ENCODE assay signal across 15 cellular contexts in the genomic region with DNA sequence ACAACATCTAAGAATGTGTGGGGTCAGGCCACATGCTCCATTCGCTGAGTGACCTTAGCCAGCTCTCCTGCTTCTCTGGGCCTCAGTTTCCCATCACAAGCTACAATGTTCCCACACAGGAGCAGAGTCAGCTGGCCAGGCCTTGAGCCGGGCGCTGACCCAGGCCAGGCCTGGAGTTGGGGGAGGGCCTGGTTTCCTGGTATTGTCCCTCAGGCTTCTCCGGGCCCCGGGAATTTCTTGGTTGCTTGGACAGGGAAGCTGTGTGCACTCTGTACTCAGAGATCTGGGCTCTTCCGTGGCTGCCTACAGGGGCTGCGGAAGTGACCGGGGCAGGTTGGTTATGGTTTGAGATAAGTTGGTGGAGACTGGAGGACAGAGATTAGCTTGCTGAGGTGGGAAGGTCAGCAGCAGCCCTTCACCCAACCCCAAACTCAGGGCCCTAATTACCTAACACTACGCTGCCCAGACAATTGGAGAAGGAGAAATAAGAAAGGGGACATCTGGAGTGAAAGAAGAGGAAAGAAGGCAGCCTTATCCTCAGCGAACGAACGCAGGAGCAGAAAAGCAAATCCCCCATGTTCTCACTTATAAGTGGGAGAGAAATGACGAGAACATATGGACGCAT. TPM values are rescaled to one million over a fixed set of nuclear protein-coding genes. Genes with fewer than 3 reads are reported as not detected.
A peak's percentile ranks its signal among the peaks of the same experiment; 100 is the strongest.
DNase-seq lines count a peak whose midpoint lies in the region; ATAC-seq and TF ChIP-seq lines count a peak whose summit lies in the region.
"Had no signal": no experiment of that assay in that cellular context is flagged by ENCODE, and none has a peak within 500 bp of the region (broad histone marks: within the 10 kb centered on the region; RNA-seq: fewer than 3 reads in every experiment).

No MANE protein-coding gene starts in this region.

- no peak for ATAC-seq in GM19455 (IDR thresholded peaks at IDR 0.05; ENCODE audit: unreplicated experiment)

- H3K36me3 ChIP-seq in vagina, result no peaks in the 10 kb centered on the region

- TF ChIP-seq CTCF in glutamatergic neuron (IDR thresholded peaks at IDR 0.05; ENCODE audit: partially characterized antibody, unreplicated experiment) (no peak), nephron (IDR thresholded peaks at IDR 0.05; ENCODE audit: unreplicated experiment in 3 of 3) (no peak), vagina (IDR thresholded peaks at IDR 0.05) (no peak)

- H3K9me3 Mint-ChIP-seq in glutamatergic neuron (ENCODE audit: unreplicated experiment) (peaks cover 4% of the 10 kb centered on the region), nephron (no peaks in the 10 kb centered on the region)

- intact Hi-C loops in vagina (cut with DNase I) (no loop called here), posterior vena cava (cut with DNase I) (no loop called here)

- H3K27me3 ChIP-seq in vagina, result no peaks in the 10 kb centered on the region

- H3K27ac Mint-ChIP-seq in glutamatergic neuron (ENCODE audit: unreplicated experiment), result peak overlapping the region; percentile 5
- H3K27ac Mint-ChIP-seq in nephron, result peak overlapping the region; percentile 74 to 82 (median 79)

- H3K27ac ChIP-seq in adipose tissue (ENCODE audit: low read depth, low read length) (peak overlapping the region; percentile 49), vagina (peak overlapping the region; percentile 72)
- H3K27ac ChIP-seq: HL-60 had no signal

- no peaks in the 10 kb centered on the region for H3K9me3 ChIP-seq in vagina
- H3K9me3 ChIP-seq: prostate gland had no signal

- H3K4me1 Mint-ChIP-seq in glutamatergic neuron (ENCODE audit: low read depth, unreplicated experiment) (peaks cover 6% of the 10 kb centered on the region), nephron (peaks cover 24% of the 10 kb centered on the region)

- WGBS in adipose tissue, 3 donors, result 67 to 72% (median 71%) methylated on average over 14 of the region's 14 CpGs

- H3K4me3 ChIP-seq in vagina, result peak overlapping the region in 1 of 2 donors; percentile 9
- H3K4me3 ChIP-seq: prostate gland had no signal

- no peak for TF ChIP-seq POLR2A in vagina (IDR thresholded peaks at IDR 0.05)

- H3K27me3 Mint-ChIP-seq in glutamatergic neuron (ENCODE audit: unreplicated experiment) (peaks cover 6% of the 10 kb centered on the region), nephron (ENCODE audit: low read depth) (peaks cover 7% of the 10 kb centered on the region)

- H3K4me1 ChIP-seq in vagina, result peaks cover 50% of the 10 kb centered on the region

- no peak for DNase-seq in glutamatergic neuron
- DNase-seq in vagina (ENCODE audit: extremely low spot score in 2 of 2), result no peak
- DNase-seq in COLO668 (lab: John Stamatoyannopoulos, UW; ENCODE audit: unreplicated experiment), result no peak
- no peak for DNase-seq in posterior vena cava (ENCODE audit: low spot score)
- DNase-seq: activated CD4-positive, alpha-beta T cell treated with anti-CD3 and anti-CD28 coated beads, Interleukin-2, amount 50 U/mL, for 4 hours; activated effector memory CD4-positive, alpha-beta T cell treated with anti-CD3 and anti-CD28 coated beads, Interleukin-2, amount 50 U/mL, for 16 hours; foreskin melanocyte; stimulated activated CD4-positive, alpha-beta T cell treated with anti-CD3 and anti-CD28 coated beads, Interleukin-4, amount 100 ng/mL, for 4 hours; T-helper 2 cell had no signal

- H3K4me3 Mint-ChIP-seq in glutamatergic neuron (ENCODE audit: unreplicated experiment), result no peak overlapping the region
- H3K4me3 Mint-ChIP-seq in nephron, result no peak overlapping the region

- no peaks in the 10 kb centered on the region for H3K36me3 Mint-ChIP-seq in glutamatergic neuron (ENCODE audit: unreplicated experiment)
- H3K36me3 Mint-ChIP-seq in nephron (ENCODE audit: low read depth), result no peaks in the 10 kb centered on the region

RNA-seq across cellular contexts. Expression of a gene that starts 6.3 kb away (rescaled TPM):
- polyA plus RNA-seq in adipose tissue, result 10 to 100 TPM; 12.7 to 53.1 (median 49.4) TPM
- total RNA-seq in glutamatergic neuron (ENCODE audit: unreplicated experiment) (not detected), vagina (92.8 TPM), posterior vena cava (100 to 1,000 TPM; 442 to 500 TPM)
- total RNA-seq: OCI-LY7 had no signal

Comparison
In these comparisons a context has a peak if more than half of its experiments do, and no peak if none do; other contexts are left out.
1. RNA of a gene that starts 6.3 kb away (total RNA-seq): 442 to 500 TPM in posterior vena cava and 92.8 TPM in vagina (single experiment); not detected in glutamatergic neuron (single experiment); every median in the first group is over 10 times any median in the second.